In the genomic region with DNA sequence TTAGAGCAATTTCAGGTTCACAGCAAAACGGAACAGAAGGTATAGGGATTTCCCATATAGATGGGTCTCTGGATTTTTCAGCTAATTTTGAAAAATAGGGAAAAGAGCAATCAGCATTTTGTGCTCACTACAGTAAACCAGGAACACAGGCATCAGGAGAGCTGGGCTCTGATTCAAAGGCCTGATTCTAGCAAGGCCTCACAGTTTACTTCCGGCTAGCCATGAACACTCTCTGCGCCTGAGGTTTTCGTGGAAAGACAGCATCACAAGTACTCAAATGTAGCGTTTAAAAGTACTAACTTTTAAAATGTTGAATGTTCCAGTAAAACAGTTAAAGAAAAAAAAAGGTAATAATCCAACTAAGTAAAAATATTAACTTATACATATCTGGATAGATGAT, we compare ENCODE assay signal across 11 cellular contexts.
DNase-seq lines count a peak whose midpoint lies in the region; ATAC-seq and TF ChIP-seq lines count a peak whose summit lies in the region.
"Had no signal": no experiment of that assay in that cellular context is flagged by ENCODE, and none has a peak within 500 bp of the region (broad histone marks: within the 10 kb centered on the region; RNA-seq: fewer than 3 reads in every experiment).

No MANE protein-coding gene starts in this region.

- no peaks in the 10 kb centered on the region for H3K9me3 ChIP-seq in WERI-Rb-1 (ENCODE audit: severe bottlenecking)

- H3K27ac Mint-ChIP-seq in CD14-positive monocyte = peak overlapping the region in 5 of 7 donors; percentile 20 to 93 (median 77)
- H3K27ac Mint-ChIP-seq in progenitor cell of endocrine pancreas = peak overlapping the region; percentile 67

- peak overlapping the region; percentile 37; the same call in 1 of the 2 replicates for H3K27ac ChIP-seq in WERI-Rb-1
- H3K27ac ChIP-seq: BLaER1 had no signal

- H3K36me3 ChIP-seq in WERI-Rb-1 = peaks cover 26% of the 10 kb centered on the region

- no peaks in the 10 kb centered on the region for H3K27me3 ChIP-seq in WERI-Rb-1 (ENCODE audit: insufficient read depth, low read depth, severe bottlenecking)
- H3K27me3 ChIP-seq: BLaER1 had no signal

- H3K27me3 Mint-ChIP-seq in CD14-positive monocyte (ENCODE audit: low read depth in 3 of 3) (no peaks in the 10 kb centered on the region), progenitor cell of endocrine pancreas (no peaks in the 10 kb centered on the region)

- DNase-seq in CD14-positive monocyte (ENCODE audit: low spot score) = no peak
- DNase-seq in WERI-Rb-1 = no peak
- DNase-seq in left cardiac atrium = no peak
- no peak for DNase-seq in progenitor cell of endocrine pancreas (ENCODE audit: low spot score, unreplicated experiment)
- DNase-seq in activated CD4-positive, CD25-positive, alpha-beta regulatory T cell treated with anti-CD3 and anti-CD28 coated beads, Interleukin-2, amount 50 U/mL, for 72 hours = no peak
- no peak for DNase-seq in NCI-H226
- DNase-seq in left colon = no peak
- DNase-seq: activated T-cell treated with anti-CD3 and anti-CD28 coated beads for 4 hours had no signal

- H3K36me3 Mint-ChIP-seq in CD14-positive monocyte (peaks cover 5 to 7% of the 10 kb centered on the region in 2 donors), progenitor cell of endocrine pancreas (ENCODE audit: insufficient read depth) (peaks cover 11% of the 10 kb centered on the region)

- H3K9me3 Mint-ChIP-seq in CD14-positive monocyte (peaks cover 0 to 3% (median 0%) of the 10 kb centered on the region in 7 donors), progenitor cell of endocrine pancreas (ENCODE audit: low read depth) (peaks cover 3% of the 10 kb centered on the region)

- ATAC-seq in left cardiac atrium (peak; percentile 58 to 69), left colon (no peak)
- ATAC-seq in activated CD4-positive, CD25-positive, alpha-beta regulatory T cell treated with anti-CD3 and anti-CD28 coated beads, Interleukin-2, amount 50 U/mL, for 24 hours = no peak
- ATAC-seq: HCT116 had no signal

- intact Hi-C loops in CD14-positive monocyte (cut with micrococcal nuclease) (no loop called here), left cardiac atrium (cut with DNase I) (no loop called here), left colon (cut with DNase I, micrococcal nuclease) (no loop called here)

- no peak overlapping the region for H3K4me3 ChIP-seq in WERI-Rb-1 (ENCODE audit: low read depth, low read length)
- H3K4me3 ChIP-seq: BLaER1 had no signal

- TF ChIP-seq CTCF in CD14-positive monocyte (IDR thresholded peaks at IDR 0.05) (no peak), WERI-Rb-1 (IDR thresholded peaks at IDR 0.05; ENCODE audit: low read depth, low read length) (no peak), progenitor cell of endocrine pancreas (IDR thresholded peaks at IDR 0.05; ENCODE audit: unreplicated experiment) (no peak)

- peaks cover 16% of the 10 kb centered on the region for H3K4me1 Mint-ChIP-seq in CD14-positive monocyte
- H3K4me1 Mint-ChIP-seq in progenitor cell of endocrine pancreas (ENCODE audit: low read depth) = peaks cover 34% of the 10 kb centered on the region

- H3K4me3 Mint-ChIP-seq in CD14-positive monocyte (no peak overlapping the region), progenitor cell of endocrine pancreas (ENCODE audit: low read depth) (no peak overlapping the region)

Comparison
In these comparisons a context has a peak if more than half of its experiments do, and no peak if none do; other contexts are left out.
1. ATAC-seq: peak in left cardiac atrium (2 of 2); none in activated CD4-positive, CD25-positive, alpha-beta regulatory T cell treated with anti-CD3 and anti-CD28 coated beads, Interleukin-2, amount 50 U/mL, for 24 hours (0 of 2) and left colon (single experiment).